12 cellular contexts compared by ENCODE assay signal in genomic region chr9:14352549-14352948, GRCh38. TPM values are rescaled to one million over a fixed set of nuclear protein-coding genes. Genes with fewer than 3 reads are reported as not detected.
A peak's percentile ranks its signal among the peaks of the same experiment; 100 is the strongest.
DNase-seq lines count a peak whose midpoint lies in the region; ATAC-seq, FAIRE-seq and TF ChIP-seq lines count a peak whose summit lies in the region.
"Had no signal": no experiment of that assay in that cellular context is flagged by ENCODE, and none has a peak within 500 bp of the region (broad histone marks: within the 10 kb centered on the region; RNA-seq: fewer than 3 reads in every experiment).

No MANE protein-coding gene starts in this region.

- peak overlapping the region in 3 of 4 donors; percentile 12 to 26 (median 16) for H3K4me3 ChIP-seq in gastrocnemius medialis

- TF ChIP-seq POLR2A in gastrocnemius medialis (IDR thresholded peaks at IDR 0.05) (no peak), H54 (IDR thresholded peaks at IDR 0.05; ENCODE audit: low read depth, low read length) (no peak)

- no peaks in the 10 kb centered on the region for H3K9me3 ChIP-seq in gastrocnemius medialis
- H3K9me3 ChIP-seq: adrenal gland had no signal

- no peak for TF ChIP-seq CTCF in gastrocnemius medialis (IDR thresholded peaks at IDR 0.05 in 4 of 5, conservative IDR thresholded peaks at IDR 0.05 in 1 of 5)

- intact Hi-C loops in gastrocnemius medialis (cut with DNase I; ENCODE audit: low total_unique reads) = loop anchor here (2.0 to 5.0 kb wide), 5 partner anchors 26 to 905 kb away; no protein-coding TSS in a partner anchor

- DNase-seq in DMS153 treated with DMSO at 0.1 percent for 48 hours (lab: John Stamatoyannopoulos, UW; ENCODE audit: unreplicated experiment) = peak; percentile 75
- peak; percentile 88 for DNase-seq in NCI-H146 (lab: John Stamatoyannopoulos, UW)
- no peak for DNase-seq in gastrocnemius medialis
- DNase-seq in NCI-H1048 (lab: John Stamatoyannopoulos, UW) = no peak
- DNase-seq in H54 (ENCODE audit: insufficient read length, low spot score) = no peak
- DNase-seq: activated CD4-positive, CD25-positive, alpha-beta regulatory T cell treated with anti-CD3 and anti-CD28 coated beads, Interleukin-2, amount 50 U/mL, for 72 hours; adrenal gland; foreskin melanocyte; NCI-H1436 treated with DMSO at 0.1 percent for 48 hours; nephron progenitor cell had no signal

- peak overlapping the region; percentile 83 for H3K27ac ChIP-seq in cingulate gyrus (ENCODE audit: low read depth, low read length)
- peak overlapping the region; percentile 84 to 90 (median 87) for H3K27ac ChIP-seq in gastrocnemius medialis

- in situ Hi-C loops in gastrocnemius medialis (cut with MboI; ENCODE audit: low sequenced_read_pairs in 4 of 4) = loop anchor here (5.0 to 10.0 kb wide), 3 partner anchors 920 to 998 kb away; no protein-coding TSS in a partner anchor

- peaks cover 19 to 28% of the 10 kb centered on the region in 2 donors for H3K4me1 ChIP-seq in gastrocnemius medialis

- no peak for FAIRE-seq in H54 (lab: Jason Lieb, UNC)

- H3K36me3 ChIP-seq in gastrocnemius medialis = no peaks in the 10 kb centered on the region
- H3K36me3 ChIP-seq: adrenal gland had no signal

- H3K27me3 ChIP-seq in gastrocnemius medialis = no peaks in the 10 kb centered on the region

- ATAC-seq in gastrocnemius medialis (no peak), HG03280 (IDR thresholded peaks at IDR 0.05; ENCODE audit: unreplicated experiment) (no peak)

RNA-seq across cellular contexts. Expression of gene NFIB, which starts 38.6 kb away (rescaled TPM):
- total RNA-seq in gastrocnemius medialis = 10 to 100 TPM; 24.0 to 40.9 (median 30.6) TPM

Comparison
In these comparisons a context has a peak if more than half of its experiments do, and no peak if none do; other contexts are left out.
1. DNase-seq: peak in DMS153 treated with DMSO at 0.1 percent for 48 hours (single experiment) and NCI-H146 (single experiment); none in gastrocnemius medialis (0 of 2), NCI-H1048 (single experiment) and H54 (single experiment).